1 cellular context compared by ENCODE assay signal in genomic region chr2:85420743-85421705, GRCh38.
TF ChIP-seq lines count a peak whose summit lies in the region.

No MANE protein-coding gene starts in this region.

TF ChIP-seq in HepG2, 621 proteins besides CTCF, POLR2A, EP300 and RAD21 (continued from another document and continues in another):
- TF ChIP-seq ZNF646 (CRISPR knock-in tag; IDR thresholded peaks at IDR 0.05), result no peak
- no peak for TF ChIP-seq ATM (IDR thresholded peaks at IDR 0.05; ENCODE audit: borderline replicate concordance)
- peak; percentile 95 for TF ChIP-seq FOXO1 (CRISPR knock-in tag; IDR thresholded peaks at IDR 0.05)
- peak; percentile 76 for TF ChIP-seq POGK (CRISPR knock-in tag; conservative IDR thresholded peaks at IDR 0.05)
- TF ChIP-seq HMGXB4 (CRISPR knock-in tag; IDR thresholded peaks at IDR 0.05; ENCODE audit: borderline replicate concordance in 1 of 2, low read depth in 1 of 2), result peak; percentile 85 to 93
- peak; percentile 86 for TF ChIP-seq THAP11 (CRISPR knock-in tag; IDR thresholded peaks at IDR 0.05)
- peak; percentile 21 for TF ChIP-seq ZBTB26 (CRISPR knock-in tag; IDR thresholded peaks at IDR 0.05; ENCODE audit: borderline replicate concordance)
- no peak for TF ChIP-seq ZBTB42 (CRISPR knock-in tag; IDR thresholded peaks at IDR 0.05)
- TF ChIP-seq SMAD3 (CRISPR knock-in tag; IDR thresholded peaks at IDR 0.05), result peak; percentile 98
- peak; percentile 59 for TF ChIP-seq RBM39 (IDR thresholded peaks at IDR 0.05; ENCODE audit: low read depth, low read length, poor library complexity, severe bottlenecking)
- 0 out of 2 replicates have a peak, but pooled peaks have one; percentile 20 for TF ChIP-seq LRRFIP1 (CRISPR knock-in tag; conservative IDR thresholded peaks at IDR 0.05)
- TF ChIP-seq MLX (CRISPR knock-in tag; IDR thresholded peaks at IDR 0.05), result peak; percentile 84
- peak; percentile 97 for TF ChIP-seq HOXD1 (CRISPR knock-in tag; IDR thresholded peaks at IDR 0.05)
- TF ChIP-seq REL (CRISPR knock-in tag; conservative IDR thresholded peaks at IDR 0.05), result no peak
- TF ChIP-seq TRIM24 (CRISPR knock-in tag; IDR thresholded peaks at IDR 0.05), result 0 out of 2 replicates have a peak, but pooled peaks have one; percentile 39
- TF ChIP-seq IRF9 (CRISPR knock-in tag; IDR thresholded peaks at IDR 0.05; ENCODE audit: borderline replicate concordance), result peak; percentile 92; the same call in 1 of the 2 replicates
- peak; percentile 83; the same call in 1 of the 2 replicates for TF ChIP-seq ZMAT3 (CRISPR knock-in tag; conservative IDR thresholded peaks at IDR 0.05)
- peak; percentile 85 for TF ChIP-seq SMARCC2 (IDR thresholded peaks at IDR 0.05)
- peak; percentile 92 for TF ChIP-seq ZFP91 (CRISPR knock-in tag; IDR thresholded peaks at IDR 0.05; ENCODE audit: borderline replicate concordance)
- peak; percentile 99 for TF ChIP-seq CEBPB (IDR thresholded peaks at IDR 0.05; ENCODE audit: borderline replicate concordance, low read depth, low read length)
- no peak for TF ChIP-seq AGO2 (optimal IDR thresholded peaks at IDR 0.05; ENCODE audit: low read depth, low read length)
- TF ChIP-seq NR1H2 (CRISPR knock-in tag; IDR thresholded peaks at IDR 0.05; ENCODE audit: borderline replicate concordance, low read depth), result peak; percentile 63; the same call in 1 of the 2 replicates
- TF ChIP-seq ZNF34 (CRISPR knock-in tag; IDR thresholded peaks at IDR 0.05; ENCODE audit: borderline replicate concordance), result peak; percentile 42; the same call in 1 of the 2 replicates
- no peak for TF ChIP-seq SATB2 (CRISPR knock-in tag; IDR thresholded peaks at IDR 0.05)
- 0 out of 2 replicates have a peak, but pooled peaks have one; percentile 75 for TF ChIP-seq ZNF510 (CRISPR knock-in tag; IDR thresholded peaks at IDR 0.05; ENCODE audit: low read depth)
- peak; percentile 51; the same call in 1 of the 2 replicates for TF ChIP-seq ZNF550 (CRISPR knock-in tag; IDR thresholded peaks at IDR 0.05; ENCODE audit: borderline replicate concordance)
- TF ChIP-seq ZBTB43 (CRISPR knock-in tag; conservative IDR thresholded peaks at IDR 0.05), result peak; percentile 90; the same call in 1 of the 2 replicates
- TF ChIP-seq PBX3 (CRISPR knock-in tag; IDR thresholded peaks at IDR 0.05; ENCODE audit: borderline replicate concordance), result 0 out of 2 replicates have a peak, but pooled peaks have one; percentile 34
- no peak for TF ChIP-seq SP2 (CRISPR knock-in tag; IDR thresholded peaks at IDR 0.05)
- peak; percentile 76 for TF ChIP-seq AGO1 (IDR thresholded peaks at IDR 0.05; ENCODE audit: low read depth, low read length, poor library complexity, severe bottlenecking)
- TF ChIP-seq NR2F6 (IDR thresholded peaks at IDR 0.05), result peak; percentile 92
- TF ChIP-seq NR2F6 (CRISPR knock-in tag; IDR thresholded peaks at IDR 0.05), result peak; percentile 93
- no peak for TF ChIP-seq ZBTB39 (CRISPR knock-in tag; IDR thresholded peaks at IDR 0.05)
